2 cellular contexts compared by ENCODE assay signal in the genomic region with DNA sequence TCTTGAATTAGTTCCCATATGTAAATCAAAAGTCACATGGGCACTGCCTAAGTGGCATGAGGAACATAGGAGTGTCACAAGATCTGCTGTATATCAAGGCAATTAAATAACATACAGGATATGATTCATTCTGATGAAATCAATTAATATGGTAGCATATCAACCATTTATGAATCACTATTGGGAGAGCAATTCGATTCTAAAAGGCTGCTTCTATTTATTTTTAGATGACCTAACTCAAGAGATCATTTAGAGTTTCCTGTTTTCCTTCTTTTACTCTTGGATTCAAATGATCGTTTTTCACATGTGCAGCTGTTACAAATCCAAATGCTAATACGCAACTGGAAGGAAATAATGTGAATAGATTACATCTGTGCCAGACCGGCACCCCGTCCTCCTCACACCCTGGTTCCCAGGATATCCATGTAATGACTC.
TF ChIP-seq lines count a peak whose summit lies in the region.

No MANE protein-coding gene starts in this region.

TF ChIP-seq in A549, 52 proteins besides CTCF, POLR2A, EP300 and RAD21:
- TF ChIP-seq, protein P1, sequence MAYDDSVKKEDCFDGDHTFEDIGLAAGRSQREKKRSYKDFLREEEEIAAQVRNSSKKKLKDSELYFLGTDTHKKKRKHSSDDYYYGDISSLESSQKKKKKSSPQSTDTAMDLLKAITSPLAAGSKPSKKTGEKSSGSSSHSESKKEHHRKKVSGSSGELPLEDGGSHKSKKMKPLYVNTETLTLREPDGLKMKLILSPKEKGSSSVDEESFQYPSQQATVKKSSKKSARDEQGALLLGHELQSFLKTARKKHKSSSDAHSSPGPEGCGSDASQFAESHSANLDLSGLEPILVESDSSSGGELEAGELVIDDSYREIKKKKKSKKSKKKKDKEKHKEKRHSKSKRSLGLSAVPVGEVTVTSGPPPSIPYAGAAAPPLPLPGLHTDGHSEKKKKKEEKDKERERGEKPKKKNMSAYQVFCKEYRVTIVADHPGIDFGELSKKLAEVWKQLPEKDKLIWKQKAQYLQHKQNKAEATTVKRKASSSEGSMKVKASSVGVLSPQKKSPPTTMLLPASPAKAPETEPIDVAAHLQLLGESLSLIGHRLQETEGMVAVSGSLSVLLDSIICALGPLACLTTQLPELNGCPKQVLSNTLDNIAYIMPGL (CRISPR knock-in tag; IDR thresholded peaks at IDR 0.05; ENCODE audit: borderline replicate concordance), result no peak
- TF ChIP-seq HOXA7 (CRISPR knock-in tag; IDR thresholded peaks at IDR 0.05) (no peak), FOSL2 (IDR thresholded peaks at IDR 0.05) (no peak), FOSL2 (CRISPR knock-in tag; IDR thresholded peaks at IDR 0.05) (no peak), ZSCAN20 (CRISPR knock-in tag; IDR thresholded peaks at IDR 0.05) (no peak), ESRRA (IDR thresholded peaks at IDR 0.05; ENCODE audit: borderline replicate concordance, low read length) (no peak), MAZ (IDR thresholded peaks at IDR 0.05; ENCODE audit: borderline replicate concordance, low read depth, low read length) (no peak), EHMT2 (IDR thresholded peaks at IDR 0.05; ENCODE audit: low read depth) (no peak), SMC3 (IDR thresholded peaks at IDR 0.05) (no peak), NPAS2 (CRISPR knock-in tag; IDR thresholded peaks at IDR 0.05; ENCODE audit: borderline replicate concordance) (no peak), MYC (IDR thresholded peaks at IDR 0.05; ENCODE audit: borderline replicate concordance, low read length) (no peak), CEBPB (IDR thresholded peaks at IDR 0.05) (no peak), HOXB5 (CRISPR knock-in tag; IDR thresholded peaks at IDR 0.05) (no peak), POLR2AphosphoS2 (conservative IDR thresholded peaks at IDR 0.05; ENCODE audit: low read length) (no peak), ZNF302 (CRISPR knock-in tag; IDR thresholded peaks at IDR 0.05) (no peak)
- TF ChIP-seq, protein P2, sequence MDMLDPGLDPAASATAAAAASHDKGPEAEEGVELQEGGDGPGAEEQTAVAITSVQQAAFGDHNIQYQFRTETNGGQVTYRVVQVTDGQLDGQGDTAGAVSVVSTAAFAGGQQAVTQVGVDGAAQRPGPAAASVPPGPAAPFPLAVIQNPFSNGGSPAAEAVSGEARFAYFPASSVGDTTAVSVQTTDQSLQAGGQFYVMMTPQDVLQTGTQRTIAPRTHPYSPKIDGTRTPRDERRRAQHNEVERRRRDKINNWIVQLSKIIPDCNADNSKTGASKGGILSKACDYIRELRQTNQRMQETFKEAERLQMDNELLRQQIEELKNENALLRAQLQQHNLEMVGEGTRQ (IDR thresholded peaks at IDR 0.05), result no peak
- TF ChIP-seq, protein P3, sequence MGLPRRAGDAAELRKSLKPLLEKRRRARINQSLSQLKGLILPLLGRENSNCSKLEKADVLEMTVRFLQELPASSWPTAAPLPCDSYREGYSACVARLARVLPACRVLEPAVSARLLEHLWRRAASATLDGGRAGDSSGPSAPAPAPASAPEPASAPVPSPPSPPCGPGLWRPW (IDR thresholded peaks at IDR 0.05), result no peak
- TF ChIP-seq, protein P4, sequence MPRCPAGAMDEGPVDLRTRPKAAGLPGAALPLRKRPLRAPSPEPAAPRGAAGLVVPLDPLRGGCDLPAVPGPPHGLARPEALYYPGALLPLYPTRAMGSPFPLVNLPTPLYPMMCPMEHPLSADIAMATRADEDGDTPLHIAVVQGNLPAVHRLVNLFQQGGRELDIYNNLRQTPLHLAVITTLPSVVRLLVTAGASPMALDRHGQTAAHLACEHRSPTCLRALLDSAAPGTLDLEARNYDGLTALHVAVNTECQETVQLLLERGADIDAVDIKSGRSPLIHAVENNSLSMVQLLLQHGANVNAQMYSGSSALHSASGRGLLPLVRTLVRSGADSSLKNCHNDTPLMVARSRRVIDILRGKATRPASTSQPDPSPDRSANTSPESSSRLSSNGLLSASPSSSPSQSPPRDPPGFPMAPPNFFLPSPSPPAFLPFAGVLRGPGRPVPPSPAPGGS (IDR thresholded peaks at IDR 0.05), result no peak

TF ChIP-seq in SK-N-SH, 30 proteins besides CTCF, POLR2A, EP300 and RAD21 (continued from another document):
- TF ChIP-seq, protein P5, sequence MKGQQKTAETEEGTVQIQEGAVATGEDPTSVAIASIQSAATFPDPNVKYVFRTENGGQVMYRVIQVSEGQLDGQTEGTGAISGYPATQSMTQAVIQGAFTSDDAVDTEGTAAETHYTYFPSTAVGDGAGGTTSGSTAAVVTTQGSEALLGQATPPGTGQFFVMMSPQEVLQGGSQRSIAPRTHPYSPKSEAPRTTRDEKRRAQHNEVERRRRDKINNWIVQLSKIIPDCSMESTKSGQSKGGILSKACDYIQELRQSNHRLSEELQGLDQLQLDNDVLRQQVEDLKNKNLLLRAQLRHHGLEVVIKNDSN (IDR thresholded peaks at IDR 0.05; ENCODE audit: borderline replicate concordance, low read depth), result peak; percentile 51; the same call in 1 of the 2 replicates
- TF ChIP-seq TCF12 (IDR thresholded peaks at IDR 0.05), result peak; percentile 70; the same call in 1 of the 2 replicates
- no peak for TF ChIP-seq RXRA (IDR thresholded peaks at IDR 0.05; ENCODE audit: borderline replicate concordance, low read depth)
- TF ChIP-seq FOXJ3 (CRISPR knock-in tag; IDR thresholded peaks at IDR 0.05), result no peak
- no peak for TF ChIP-seq NFIC (IDR thresholded peaks at IDR 0.05; ENCODE audit: borderline replicate concordance)
- TF ChIP-seq GABPA (IDR thresholded peaks at IDR 0.05; ENCODE audit: low read depth), result no peak
- no peak for TF ChIP-seq GATA2 (CRISPR knock-in tag; IDR thresholded peaks at IDR 0.05)
- TF ChIP-seq, protein P6, sequence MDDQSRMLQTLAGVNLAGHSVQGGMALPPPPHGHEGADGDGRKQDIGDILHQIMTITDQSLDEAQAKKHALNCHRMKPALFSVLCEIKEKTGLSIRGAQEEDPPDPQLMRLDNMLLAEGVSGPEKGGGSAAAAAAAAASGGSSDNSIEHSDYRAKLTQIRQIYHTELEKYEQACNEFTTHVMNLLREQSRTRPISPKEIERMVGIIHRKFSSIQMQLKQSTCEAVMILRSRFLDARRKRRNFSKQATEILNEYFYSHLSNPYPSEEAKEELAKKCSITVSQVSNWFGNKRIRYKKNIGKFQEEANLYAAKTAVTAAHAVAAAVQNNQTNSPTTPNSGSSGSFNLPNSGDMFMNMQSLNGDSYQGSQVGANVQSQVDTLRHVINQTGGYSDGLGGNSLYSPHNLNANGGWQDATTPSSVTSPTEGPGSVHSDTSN (IDR thresholded peaks at IDR 0.05), result peak; percentile 39; the same call in 1 of the 2 replicates
- no peak for TF ChIP-seq ELF1 (IDR thresholded peaks at IDR 0.05)
- no peak for TF ChIP-seq RCOR1 (IDR thresholded peaks at IDR 0.05; ENCODE audit: low read length)
- peak; percentile 36; the same call in 1 of the 2 replicates for TF ChIP-seq FOSL2 (IDR thresholded peaks at IDR 0.05; ENCODE audit: borderline replicate concordance, low read depth)
- TF ChIP-seq, protein P7, sequence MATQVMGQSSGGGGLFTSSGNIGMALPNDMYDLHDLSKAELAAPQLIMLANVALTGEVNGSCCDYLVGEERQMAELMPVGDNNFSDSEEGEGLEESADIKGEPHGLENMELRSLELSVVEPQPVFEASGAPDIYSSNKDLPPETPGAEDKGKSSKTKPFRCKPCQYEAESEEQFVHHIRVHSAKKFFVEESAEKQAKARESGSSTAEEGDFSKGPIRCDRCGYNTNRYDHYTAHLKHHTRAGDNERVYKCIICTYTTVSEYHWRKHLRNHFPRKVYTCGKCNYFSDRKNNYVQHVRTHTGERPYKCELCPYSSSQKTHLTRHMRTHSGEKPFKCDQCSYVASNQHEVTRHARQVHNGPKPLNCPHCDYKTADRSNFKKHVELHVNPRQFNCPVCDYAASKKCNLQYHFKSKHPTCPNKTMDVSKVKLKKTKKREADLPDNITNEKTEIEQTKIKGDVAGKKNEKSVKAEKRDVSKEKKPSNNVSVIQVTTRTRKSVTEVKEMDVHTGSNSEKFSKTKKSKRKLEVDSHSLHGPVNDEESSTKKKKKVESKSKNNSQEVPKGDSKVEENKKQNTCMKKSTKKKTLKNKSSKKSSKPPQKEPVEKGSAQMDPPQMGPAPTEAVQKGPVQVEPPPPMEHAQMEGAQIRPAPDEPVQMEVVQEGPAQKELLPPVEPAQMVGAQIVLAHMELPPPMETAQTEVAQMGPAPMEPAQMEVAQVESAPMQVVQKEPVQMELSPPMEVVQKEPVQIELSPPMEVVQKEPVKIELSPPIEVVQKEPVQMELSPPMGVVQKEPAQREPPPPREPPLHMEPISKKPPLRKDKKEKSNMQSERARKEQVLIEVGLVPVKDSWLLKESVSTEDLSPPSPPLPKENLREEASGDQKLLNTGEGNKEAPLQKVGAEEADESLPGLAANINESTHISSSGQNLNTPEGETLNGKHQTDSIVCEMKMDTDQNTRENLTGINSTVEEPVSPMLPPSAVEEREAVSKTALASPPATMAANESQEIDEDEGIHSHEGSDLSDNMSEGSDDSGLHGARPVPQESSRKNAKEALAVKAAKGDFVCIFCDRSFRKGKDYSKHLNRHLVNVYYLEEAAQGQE (IDR thresholded peaks at IDR 0.05; ENCODE audit: low read depth, low read length), result no peak
- TF ChIP-seq YY1 (IDR thresholded peaks at IDR 0.05; ENCODE audit: low read depth), result no peak
